20 cellular contexts compared by ENCODE assay signal in genomic region chrX:45191383-45191782, GRCh38. TPM values are rescaled to one million over a fixed set of nuclear protein-coding genes. Genes with fewer than 3 reads are reported as not detected.
DNase-seq lines count a peak whose midpoint lies in the region; ATAC-seq and TF ChIP-seq lines count a peak whose summit lies in the region.
"Had no signal": no experiment of that assay in that cellular context is flagged by ENCODE, and none has a peak within 500 bp of the region (broad histone marks: within the 10 kb centered on the region; RNA-seq: fewer than 3 reads in every experiment).

No MANE protein-coding gene starts in this region.

- no peak for TF ChIP-seq CTCF in suprapubic skin (IDR thresholded peaks at IDR 0.05)
- no peak for TF ChIP-seq CTCF in endodermal cell (conservative IDR thresholded peaks at IDR 0.05)

- WGBS in suprapubic skin: 77% methylated on average over 8 of the region's 8 CpGs
- 88 to 96% methylated on average over 3 to 8 of the region's 8 CpGs for WGBS in endodermal cell (ENCODE audit: insufficient coverage in 1 of 2, insufficient read length in 1 of 2), 2 experiments

- no peaks in the 10 kb centered on the region for H3K27me3 ChIP-seq in suprapubic skin
- H3K27me3 ChIP-seq in endodermal cell (ENCODE audit: control insufficient read depth, insufficient read depth, low read length, poor library complexity, severe bottlenecking): no peaks in the 10 kb centered on the region

- no peak for TF ChIP-seq POLR2A in suprapubic skin (IDR thresholded peaks at IDR 0.05)

- H3K4me1 ChIP-seq in suprapubic skin (no peaks in the 10 kb centered on the region), endodermal cell (ENCODE audit: control insufficient read depth, insufficient read depth, low read length) (no peaks in the 10 kb centered on the region)

- TF ChIP-seq EP300 in suprapubic skin (IDR thresholded peaks at IDR 0.05): no peak

- H3K9me3 Mint-ChIP-seq in memory B cell (no peaks in the 10 kb centered on the region), endodermal cell (peaks cover 59% of the 10 kb centered on the region)
- H3K9me3 Mint-ChIP-seq: CD8-positive, alpha-beta memory T cell had no signal

- ATAC-seq in HG02623 (IDR thresholded peaks at IDR 0.05; ENCODE audit: unreplicated experiment): peak; percentile 37
- ATAC-seq in memory B cell (ENCODE audit: low read depth): peak; percentile 82
- ATAC-seq: activated CD8-positive, alpha-beta memory T cell treated with anti-CD3 and anti-CD28 coated beads, Interleukin-2, amount 10 ng/mL, durations not matched to agents 7 days and 5 days had no signal

- H3K27me3 Mint-ChIP-seq in memory B cell (no peaks in the 10 kb centered on the region), endodermal cell (ENCODE audit: insufficient read depth) (no peaks in the 10 kb centered on the region)
- H3K27me3 Mint-ChIP-seq: activated CD8-positive, alpha-beta memory T cell treated with anti-CD3 and anti-CD28 coated beads, Interleukin-2, amount 10 ng/mL, durations not matched to agents 7 days and 5 days had no signal

- no peaks in the 10 kb centered on the region for H3K36me3 Mint-ChIP-seq in memory B cell
- no peaks in the 10 kb centered on the region for H3K36me3 Mint-ChIP-seq in endodermal cell (ENCODE audit: low read depth)
- H3K36me3 Mint-ChIP-seq: activated CD8-positive, alpha-beta memory T cell treated with anti-CD3 and anti-CD28 coated beads, Interleukin-2, amount 10 ng/mL, durations not matched to agents 7 days and 5 days; CD8-positive, alpha-beta memory T cell had no signal

- H3K27ac Mint-ChIP-seq in memory B cell: peak overlapping the region; percentile 69
- H3K27ac Mint-ChIP-seq in endodermal cell: no peak overlapping the region
- H3K27ac Mint-ChIP-seq: activated CD8-positive, alpha-beta memory T cell treated with anti-CD3 and anti-CD28 coated beads, Interleukin-2, amount 10 ng/mL, durations not matched to agents 7 days and 5 days; CD8-positive, alpha-beta memory T cell had no signal

- H3K4me3 ChIP-seq in suprapubic skin: no peak overlapping the region
- H3K4me3 ChIP-seq in endodermal cell (ENCODE audit: low read length): no peak overlapping the region
- H3K4me3 ChIP-seq: skin epidermis, thoracic aorta had no signal

- H3K9me3 ChIP-seq in suprapubic skin (no peaks in the 10 kb centered on the region), endodermal cell (ENCODE audit: control insufficient read depth, low read length) (no peaks in the 10 kb centered on the region)
- H3K9me3 ChIP-seq: thoracic aorta had no signal

- no peak overlapping the region for H3K9ac ChIP-seq in endodermal cell (ENCODE audit: extremely low read depth, low read length, poor library complexity, severe bottlenecking)

- DNase-seq in SIG-M5 treated with dmso at 0.1 percent for 504 hours (lab: John Stamatoyannopoulos, UW; ENCODE audit: unreplicated experiment) (peak; percentile 61), SIG-M5 (lab: John Stamatoyannopoulos, UW) (no peak), SKM-1 (lab: John Stamatoyannopoulos, UW; ENCODE audit: unreplicated experiment) (peak; percentile 28), memory B cell (ENCODE audit: low spot score in 2 of 2) (peak in 1 of 2 donors; percentile 3), NCI-H1105 (lab: John Stamatoyannopoulos, UW) (no peak), suprapubic skin (ENCODE audit: low spot score in 2 of 2) (no peak), endodermal cell (no peak)
- DNase-seq: activated CD8-positive, alpha-beta memory T cell treated with anti-CD3 and anti-CD28 coated beads, Interleukin-2, amount 10 ng/mL, durations not matched to agents 7 days and 5 days; CD8-positive, alpha-beta memory T cell; dermis blood vessel endothelial cell; IMR-90; mesendoderm; NCI-H1694; NCI-H526; T1000 had no signal

- H3K36me3 ChIP-seq in suprapubic skin (no peaks in the 10 kb centered on the region), endodermal cell (ENCODE audit: control insufficient read depth, insufficient read depth, low read length) (no peaks in the 10 kb centered on the region)
- H3K36me3 ChIP-seq: thoracic aorta had no signal

- peaks cover 15% of the 10 kb centered on the region for H3K4me1 Mint-ChIP-seq in memory B cell
- H3K4me1 Mint-ChIP-seq in endodermal cell: peaks cover 5% of the 10 kb centered on the region

- no peak overlapping the region for H3K27ac ChIP-seq in suprapubic skin
- H3K27ac ChIP-seq in endodermal cell (ENCODE audit: low read depth, low read length): no peak overlapping the region
- H3K27ac ChIP-seq: 22Rv1, skin epidermis, thoracic aorta had no signal

- peak overlapping the region; percentile 66 for H3K4me3 Mint-ChIP-seq in memory B cell
- no peak overlapping the region for H3K4me3 Mint-ChIP-seq in endodermal cell
- H3K4me3 Mint-ChIP-seq: activated CD8-positive, alpha-beta memory T cell treated with anti-CD3 and anti-CD28 coated beads, Interleukin-2, amount 10 ng/mL, durations not matched to agents 7 days and 5 days had no signal

RNA-seq across cellular contexts. Expression of gene DIPK2B, which starts 9.3 kb away (rescaled TPM):
- total RNA-seq in suprapubic skin: 10 to 100 TPM in 2 of 4 donors, 1 to 10 TPM in 2; 3.2 to 14.7 (median 8.7) TPM
- total RNA-seq in endodermal cell: not detected
- not detected for polyA plus RNA-seq in endodermal cell (2013, experiment 1 of 2)
- not detected for polyA plus RNA-seq in endodermal cell (2013, experiment 2 of 2)
- total RNA-seq: activated CD8-positive, alpha-beta memory T cell treated with anti-CD3 and anti-CD28 coated beads, Interleukin-2, amount 10 ng/mL, durations not matched to agents 7 days and 5 days; CD8-positive, alpha-beta memory T cell; G401; IMR-90 had no signal
- polyA plus RNA-seq: CD8-positive, alpha-beta memory T cell; IMR-90 had no signal

Comparison
In these comparisons a context has a peak if more than half of its experiments do, and no peak if none do; other contexts are left out.
1. DNase-seq: peak in SIG-M5 treated with dmso at 0.1 percent for 504 hours (single experiment) and SKM-1 (single experiment); none in SIG-M5 (single experiment), NCI-H1105 (single experiment), suprapubic skin (0 of 2) and endodermal cell (single experiment).
2. RNA of gene DIPK2B, which starts 9.3 kb away (total RNA-seq): 3.2 to 14.7 TPM in suprapubic skin; not detected in endodermal cell; every median in the first group is over 4 times any median in the second.